In genomic region chr7:77693830-77694583, GRCh38 we compare ENCODE assay signal across 11 cellular contexts. TPM values are rescaled to one million over a fixed set of nuclear protein-coding genes. Genes with fewer than 3 reads are reported as not detected.
DNase-seq lines count a peak whose midpoint lies in the region; ATAC-seq and TF ChIP-seq lines count a peak whose summit lies in the region.
"Had no signal": no experiment of that assay in that cellular context is flagged by ENCODE, and none has a peak within 500 bp of the region (broad histone marks: within the 10 kb centered on the region; RNA-seq: fewer than 3 reads in every experiment).

No MANE protein-coding gene starts in this region.

- peaks cover 3% of the 10 kb centered on the region for H3F3A ChIP-seq in smooth muscle cell (ENCODE audit: low read depth)

- peaks cover 52% of the 10 kb centered on the region for H3K36me3 Mint-ChIP-seq in activated T-cell treated with anti-CD3 and anti-CD28 coated beads, Interleukin-2, amount 50 U/mL, for 24 hours (ENCODE audit: low read depth)
- no peaks in the 10 kb centered on the region for H3K36me3 Mint-ChIP-seq in glutamatergic neuron (ENCODE audit: unreplicated experiment)
- H3K36me3 Mint-ChIP-seq in T-helper 17 cell (ENCODE audit: low read depth): peaks cover 6% of the 10 kb centered on the region

- ATAC-seq in T-helper 17 cell: no peak
- ATAC-seq: left cardiac atrium had no signal

- H3K4me2 ChIP-seq in smooth muscle cell: peak overlapping the region; percentile 99

- H3K27me3 ChIP-seq in smooth muscle cell (ENCODE audit: low read depth): no peaks in the 10 kb centered on the region

- no peak overlapping the region for H3K27ac ChIP-seq in SK-N-MC
- H3K27ac ChIP-seq in smooth muscle cell (ENCODE audit: low read depth): no peak overlapping the region

- no peak overlapping the region for H2AFZ ChIP-seq in smooth muscle cell (ENCODE audit: low read depth)

- H3K36me3 ChIP-seq in SK-N-MC (ENCODE audit: insufficient read depth, low read length) (no peaks in the 10 kb centered on the region), smooth muscle cell (ENCODE audit: low read depth) (no peaks in the 10 kb centered on the region)

- peaks cover 68% of the 10 kb centered on the region for H3K79me2 ChIP-seq in smooth muscle cell (ENCODE audit: low read depth)

- H3K27ac Mint-ChIP-seq in activated T-cell treated with anti-CD3 and anti-CD28 coated beads, Interleukin-2, amount 50 U/mL, for 24 hours: no peak overlapping the region
- H3K27ac Mint-ChIP-seq in glutamatergic neuron (ENCODE audit: unreplicated experiment): peak overlapping the region; percentile 2
- H3K27ac Mint-ChIP-seq in T-helper 17 cell: no peak overlapping the region

- WGBS in smooth muscle cell (ENCODE audit: low lambda C conversion rate): 88% methylated on average over 14 of the region's 14 CpGs

- no peak overlapping the region for H3K9ac ChIP-seq in SK-N-MC (ENCODE audit: insufficient read length)
- no peak overlapping the region for H3K9ac ChIP-seq in smooth muscle cell (ENCODE audit: low read depth)

- peak overlapping the region; percentile 63 for H3K4me3 Mint-ChIP-seq in activated T-cell treated with anti-CD3 and anti-CD28 coated beads, Interleukin-2, amount 50 U/mL, for 24 hours
- peak overlapping the region; percentile 81 for H3K4me3 Mint-ChIP-seq in glutamatergic neuron (ENCODE audit: unreplicated experiment)
- H3K4me3 Mint-ChIP-seq in T-helper 17 cell: no peak overlapping the region

- TF ChIP-seq CTCF in glutamatergic neuron (IDR thresholded peaks at IDR 0.05; ENCODE audit: partially characterized antibody, unreplicated experiment) (no peak), smooth muscle cell (IDR thresholded peaks at IDR 0.05; ENCODE audit: borderline replicate concordance, insufficient read depth, poor library complexity, severe bottlenecking) (no peak)

- H3K27me3 Mint-ChIP-seq in activated T-cell treated with anti-CD3 and anti-CD28 coated beads, Interleukin-2, amount 50 U/mL, for 24 hours: no peaks in the 10 kb centered on the region
- peaks cover 6% of the 10 kb centered on the region for H3K27me3 Mint-ChIP-seq in glutamatergic neuron (ENCODE audit: unreplicated experiment)
- no peaks in the 10 kb centered on the region for H3K27me3 Mint-ChIP-seq in T-helper 17 cell

- H3K4me1 Mint-ChIP-seq in activated T-cell treated with anti-CD3 and anti-CD28 coated beads, Interleukin-2, amount 50 U/mL, for 24 hours (ENCODE audit: low read depth): peaks cover 37% of the 10 kb centered on the region
- H3K4me1 Mint-ChIP-seq in glutamatergic neuron (ENCODE audit: low read depth, unreplicated experiment) (peaks cover 17% of the 10 kb centered on the region), T-helper 17 cell (peaks cover 27% of the 10 kb centered on the region)

- peaks cover 44% of the 10 kb centered on the region for H4K20me1 ChIP-seq in smooth muscle cell (ENCODE audit: low read depth)

- H3K9me3 ChIP-seq in SK-N-MC (ENCODE audit: low read depth, low read length) (no peaks in the 10 kb centered on the region), smooth muscle cell (replicated peaks; ENCODE audit: low read depth) (no peaks in the 10 kb centered on the region), T-helper 17 cell (ENCODE audit: control insufficient read depth, low read length, poor library complexity, severe bottlenecking) (no peaks in the 10 kb centered on the region)

- peaks cover 26% of the 10 kb centered on the region for H3K4me1 ChIP-seq in smooth muscle cell (ENCODE audit: low read depth)

- no peak for DNase-seq in activated T-cell treated with anti-CD3 and anti-CD28 coated beads, Interleukin-2, amount 50 U/mL, for 24 hours
- no peak for DNase-seq in activated T-cell treated with anti-CD3 and anti-CD28 coated beads, Interleukin-2, amount 50 U/mL, for 48 hours
- DNase-seq in SK-N-MC (ENCODE audit: low read depth, low spot score) (no peak), glutamatergic neuron (no peak), smooth muscle cell (lab: John Stamatoyannopoulos, UW; ENCODE audit: unreplicated experiment) (no peak), superior temporal gyrus (ENCODE audit: extremely low spot score) (no peak), T-helper 17 cell (no peak), NCI-H1048 (lab: John Stamatoyannopoulos, UW) (no peak)
- DNase-seq: AML-193, left cardiac atrium, NCI-H187 treated with DMSO at 0.1 percent for 48 hours had no signal

- no peaks in the 10 kb centered on the region for H3K9me3 Mint-ChIP-seq in activated T-cell treated with anti-CD3 and anti-CD28 coated beads, Interleukin-2, amount 50 U/mL, for 24 hours
- H3K9me3 Mint-ChIP-seq in glutamatergic neuron (ENCODE audit: unreplicated experiment): peaks cover 9% of the 10 kb centered on the region

- H3K4me3 ChIP-seq in SK-N-MC (peak overlapping the region; percentile 55), smooth muscle cell (peak overlapping the region; percentile 100)

RNA-seq across cellular contexts. Expression of gene RSBN1L, which starts 2.3 kb away (rescaled TPM):
- total RNA-seq in glutamatergic neuron (ENCODE audit: unreplicated experiment) (27.0 TPM), smooth muscle cell (12.6 and 26.2 TPM in 2 replicates), T-helper 17 cell (10 to 100 TPM; 19.6 to 20.6 TPM)
- 3.7 and 3.8 TPM in 2 replicates for polyA plus RNA-seq in smooth muscle cell
